Comparison of ENCODE assay signal across 15 cellular contexts in the genomic region with DNA sequence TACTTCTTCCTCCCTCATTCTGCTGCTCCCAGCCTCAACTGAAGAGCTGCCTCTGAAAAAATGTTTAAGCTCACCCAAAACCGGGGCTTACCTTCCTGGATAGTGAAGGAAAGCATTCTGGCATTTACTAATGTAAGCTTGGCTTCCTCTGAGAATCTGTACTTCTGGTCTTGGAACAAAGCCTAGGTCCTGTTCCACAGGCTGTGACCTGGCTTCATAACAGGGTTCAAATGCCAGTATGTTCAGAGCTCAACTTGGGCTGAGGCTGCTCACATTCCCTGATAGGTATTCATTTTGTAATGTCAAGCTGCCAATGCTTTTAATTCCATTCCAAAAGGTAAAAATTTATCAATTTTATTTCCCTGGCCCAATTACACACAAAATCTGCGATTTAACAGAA.
DNase-seq lines count a peak whose midpoint lies in the region; ATAC-seq and TF ChIP-seq lines count a peak whose summit lies in the region.
"Had no signal": no experiment of that assay in that cellular context is flagged by ENCODE, and none has a peak within 500 bp of the region (broad histone marks: within the 10 kb centered on the region; RNA-seq: fewer than 3 reads in every experiment).

No MANE protein-coding gene starts in this region.

- no peak for DNase-seq in Right ventricle myocardium superior
- no peak for DNase-seq in right atrium auricular region (ENCODE audit: low spot score)
- peak; percentile 38 for DNase-seq in LNCaP clone FGC (ENCODE audit: low read depth)
- DNase-seq in cerebellum (ENCODE audit: low spot score), result peak; percentile 34
- peak; percentile 12 to 16 for DNase-seq in thyroid gland
- no peak for DNase-seq in COLO829 (ENCODE audit: low spot score)
- no peak for DNase-seq in body of pancreas
- no peak for DNase-seq in DMS79 (lab: John Stamatoyannopoulos, UW)
- DNase-seq: Caco-2; CD4-positive, CD25-positive, alpha-beta regulatory T cell; CD8-positive, alpha-beta memory T cell; GF-D8 had no signal

- H3K36me3 ChIP-seq in right atrium auricular region, result no peaks in the 10 kb centered on the region
- no peaks in the 10 kb centered on the region for H3K36me3 ChIP-seq in thyroid gland
- no peaks in the 10 kb centered on the region for H3K36me3 ChIP-seq in body of pancreas (replicated peaks in 1 of 2; ENCODE audit: insufficient read depth in 1 of 2, low read depth in 2 of 2)
- H3K36me3 ChIP-seq: BLaER1 treated with 17β-estradiol and CSF1 and Interleukin-3, amounts not matched to agents 10 nM and 100 nM; HAP-1 had no signal

- 44 to 48% methylated on average over 2 of the region's 2 CpGs for WGBS in thyroid gland, 2 donors
- 41% methylated on average over 2 of the region's 2 CpGs for WGBS in body of pancreas, 2 donors

- no peak overlapping the region for H3K4me3 ChIP-seq in right atrium auricular region
- H3K4me3 ChIP-seq in LNCaP clone FGC (ENCODE audit: low read depth, low read length), result no peak overlapping the region
- H3K4me3 ChIP-seq in thyroid gland (replicated peaks in 1 of 3), result no peak overlapping the region
- H3K4me3 ChIP-seq in body of pancreas, result no peak overlapping the region
- H3K4me3 ChIP-seq: BLaER1 treated with 17β-estradiol and CSF1 and Interleukin-3, amounts not matched to agents 10 nM and 100 nM; HAP-1 had no signal

- TF ChIP-seq POLR2A in thyroid gland (IDR thresholded peaks at IDR 0.05) (no peak), body of pancreas (IDR thresholded peaks at IDR 0.05) (no peak)

- H3K27ac ChIP-seq in right atrium auricular region, result no peak overlapping the region
- no peak overlapping the region for H3K27ac ChIP-seq in thyroid gland
- no peak overlapping the region for H3K27ac ChIP-seq in body of pancreas
- H3K27ac ChIP-seq: BLaER1 treated with 17β-estradiol and CSF1 and Interleukin-3, amounts not matched to agents 10 nM and 100 nM had no signal

- H3K27me3 ChIP-seq in right atrium auricular region (no peaks in the 10 kb centered on the region), thyroid gland (no peaks in the 10 kb centered on the region), body of pancreas (no peaks in the 10 kb centered on the region)
- H3K27me3 ChIP-seq: BLaER1 treated with 17β-estradiol and CSF1 and Interleukin-3, amounts not matched to agents 10 nM and 100 nM had no signal

- intact Hi-C loops in Right ventricle myocardium superior (cut with DNase I) (no loop called here), thyroid gland (cut with DNase I) (no loop called here), body of pancreas (cut with DNase I) (no loop called here)

- peaks cover 0 to 6% of the 10 kb centered on the region in 2 donors for H3K9me3 ChIP-seq in right atrium auricular region
- H3K9me3 ChIP-seq in thyroid gland, result no peaks in the 10 kb centered on the region
- H3K9me3 ChIP-seq in body of pancreas, result no peaks in the 10 kb centered on the region
- H3K9me3 ChIP-seq: Caco-2, HAP-1 had no signal

- H3K4me1 ChIP-seq in right atrium auricular region (no peaks in the 10 kb centered on the region), thyroid gland (peaks cover 4 to 5% of the 10 kb centered on the region in 2 donors), body of pancreas (no peaks in the 10 kb centered on the region)
- H3K4me1 ChIP-seq: BLaER1 treated with 17β-estradiol and CSF1 and Interleukin-3, amounts not matched to agents 10 nM and 100 nM; Caco-2; HAP-1 had no signal

- TF ChIP-seq CTCF in right atrium auricular region (IDR thresholded peaks at IDR 0.05), result no peak
- no peak for TF ChIP-seq CTCF in LNCaP clone FGC (IDR thresholded peaks at IDR 0.05; ENCODE audit: control insufficient read depth, extremely low read depth, insufficient read depth)
- no peak for TF ChIP-seq CTCF in thyroid gland (IDR thresholded peaks at IDR 0.05)
- no peak for TF ChIP-seq CTCF in body of pancreas (IDR thresholded peaks at IDR 0.05)

- ATAC-seq in Right ventricle myocardium superior (ENCODE audit: poor library complexity) (peak; percentile 88), body of pancreas (no peak)
- ATAC-seq: HepG2 had no signal

Comparison
In these comparisons a context has a peak if more than half of its experiments do, and no peak if none do; other contexts are left out.
1. DNase-seq: peak in LNCaP clone FGC (single experiment), cerebellum (single experiment) and thyroid gland (2 of 2); none in Right ventricle myocardium superior (single experiment), right atrium auricular region (single experiment), COLO829 (single experiment), body of pancreas (0 of 4) and DMS79 (single experiment).